ENCODE assay signal across 12 cellular contexts in the genomic region with DNA sequence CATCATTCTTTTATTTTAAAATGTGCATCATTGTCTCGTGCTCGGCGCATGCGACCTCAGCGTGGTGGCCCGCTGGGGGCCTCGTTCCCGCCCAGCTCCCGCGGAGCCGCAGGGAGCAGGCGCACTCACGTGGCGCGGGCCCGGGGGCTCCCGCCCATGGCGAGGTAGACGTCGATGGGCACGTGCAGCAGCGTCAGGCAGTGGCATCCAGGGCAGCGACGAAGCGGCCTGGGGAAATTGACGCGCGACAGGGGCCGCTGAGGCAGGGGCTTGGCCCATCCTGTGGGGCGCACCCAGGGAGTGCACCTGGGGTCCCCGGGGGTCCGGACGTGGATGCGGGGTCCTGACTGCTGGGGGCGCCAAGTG. TPM values are rescaled to one million over a fixed set of nuclear protein-coding genes. Genes with fewer than 3 reads are reported as not detected.
A peak's percentile ranks its signal among the peaks of the same experiment; 100 is the strongest.
DNase-seq lines count a peak whose midpoint lies in the region; ATAC-seq, FAIRE-seq and TF ChIP-seq lines count a peak whose summit lies in the region.
"Had no signal": no experiment of that assay in that cellular context is flagged by ENCODE, and none has a peak within 500 bp of the region (broad histone marks: within the 10 kb centered on the region; RNA-seq: fewer than 3 reads in every experiment).

No MANE protein-coding gene starts in this region.

- peaks cover 1 to 7% (median 5%) of the 10 kb centered on the region in 3 donors for H3K27me3 Mint-ChIP-seq in immature natural killer cell (ENCODE audit: low read depth in 3 of 3)

- intact Hi-C loops in Right ventricle myocardium inferior (cut with DNase I), result no loop called here
- intact Hi-C loops in upper lobe of right lung (cut with DNase I), result no loop called here

- H3K9me3 Mint-ChIP-seq in immature natural killer cell, result no peaks in the 10 kb centered on the region
- H3K9me3 Mint-ChIP-seq: T-helper 1 cell treated with Interleukin-12 subunit alpha and Interleukin-12 subunit beta and Interleukin-4 antibody, amounts not matched to agents 30 μg/mL and 1 μg/mL, for 36 hours had no signal

- H3K27me3 ChIP-seq in cardiac muscle cell (no peaks in the 10 kb centered on the region), H1 (replicated peaks in 1 of 4; ENCODE audit: control insufficient read depth in 3 of 4, extremely low read depth in 1 of 4, insufficient read depth in 3 of 4, low read length in 3 of 4) (peaks cover 3 to 24% (median 14%) of the 10 kb centered on the region in 4 experiments), osteoblast (ENCODE audit: insufficient read depth, low read length) (no peaks in the 10 kb centered on the region), upper lobe of right lung (no peaks in the 10 kb centered on the region)

- no peak overlapping the region for H2BK5ac ChIP-seq in H1 (ENCODE audit: low read depth, low read length)

- H3K27ac Mint-ChIP-seq in immature natural killer cell, result no peak overlapping the region

- H3K27ac ChIP-seq in cardiac muscle cell (no peak overlapping the region), H1 (ENCODE audit: low read depth, low read length) (no peak overlapping the region), osteoblast (ENCODE audit: low read depth, low read length) (no peak overlapping the region), upper lobe of right lung (no peak overlapping the region)

- no peak for TF ChIP-seq CTCF in cardiac muscle cell (IDR thresholded peaks at IDR 0.05; ENCODE audit: low read depth, low read length)
- TF ChIP-seq CTCF in H1 (IDR thresholded peaks at IDR 0.05; ENCODE audit: control extremely low read depth in 1 of 3, insufficient read depth in 1 of 3, low read depth in 1 of 3, low read length in 3 of 3), result no peak
- no peak for TF ChIP-seq CTCF in osteoblast (IDR thresholded peaks at IDR 0.05; ENCODE audit: extremely low read depth, low read depth, low read length)
- no peak for TF ChIP-seq CTCF in upper lobe of right lung (IDR thresholded peaks at IDR 0.05)

- no peak for FAIRE-seq in H1 (lab: Jason Lieb, UNC)
- FAIRE-seq: GM18507 had no signal

- H4K20me1 ChIP-seq in H1 (replicated peaks in 1 of 2; ENCODE audit: control insufficient read depth in 1 of 2, insufficient read depth in 2 of 2, low read length in 2 of 2), result peaks cover 0 to 5% of the 10 kb centered on the region in 2 experiments
- peaks cover 8% of the 10 kb centered on the region for H4K20me1 ChIP-seq in osteoblast (ENCODE audit: insufficient read depth, low read length)

- no peak for TF ChIP-seq RAD21 in H1 (IDR thresholded peaks at IDR 0.05 in 1 of 2, conservative IDR thresholded peaks at IDR 0.05 in 1 of 2; ENCODE audit: low read depth in 2 of 2, low read length in 2 of 2)

- H3K79me2 ChIP-seq in H1 (ENCODE audit: control insufficient read depth in 1 of 2, insufficient read depth in 2 of 2, low read length in 2 of 2), result no peaks in the 10 kb centered on the region
- no peaks in the 10 kb centered on the region for H3K79me2 ChIP-seq in osteoblast (ENCODE audit: insufficient read depth, low read length)

- H3K18ac ChIP-seq in H1 (ENCODE audit: extremely low read depth, low read length), result no peak overlapping the region; the same call in 1 of the 2 replicates

- WGBS in H1 (ENCODE audit: extremely low coverage in 1 of 2, insufficient coverage in 1 of 2, insufficient read length in 1 of 2, insufficient replicate concordance in 2 of 2, low coverage in 1 of 2, low lambda C conversion rate in 2 of 2, missing lambda C conversion rate in 1 of 2), 2 experiments, result 58% methylated on average over 26 of the region's 35 CpGs; no CpG with 5 or more reads in 1 of the 2 experiments

- no peak overlapping the region for H3K4ac ChIP-seq in H1 (replicated peaks; ENCODE audit: insufficient read length, low read depth, low read length)

- H3K36me3 ChIP-seq in cardiac muscle cell, result peaks cover 4% of the 10 kb centered on the region
- peaks cover 0 to 19% (median 6%) of the 10 kb centered on the region in 4 experiments; a peak in 4 of 8 replicates for H3K36me3 ChIP-seq in H1 (ENCODE audit: control insufficient read depth in 2 of 4, insufficient read depth in 4 of 4, low read length in 3 of 4)
- H3K36me3 ChIP-seq in osteoblast (ENCODE audit: insufficient read depth, low read length), result peaks cover 24% of the 10 kb centered on the region
- H3K36me3 ChIP-seq in upper lobe of right lung, result peaks cover 18% of the 10 kb centered on the region

- H2BK20ac ChIP-seq in H1 (ENCODE audit: low read length), result no peak overlapping the region

- no peak overlapping the region for H2AFZ ChIP-seq in H1 (ENCODE audit: low read length)
- H2AFZ ChIP-seq in osteoblast (ENCODE audit: low read length), result no peak overlapping the region

- no peak overlapping the region for H4K5ac ChIP-seq in H1 (ENCODE audit: insufficient read length, low read depth, low read length)

- H3K9me3 ChIP-seq in cardiac muscle cell (ENCODE audit: low read depth) (no peaks in the 10 kb centered on the region), H1 (ENCODE audit: insufficient read depth in 2 of 2, low read depth in 1 of 2, low read length in 1 of 2) (no peaks in the 10 kb centered on the region; a peak in 1 of 4 replicates), osteoblast (ENCODE audit: low read depth, low read length) (no peaks in the 10 kb centered on the region), upper lobe of right lung (no peaks in the 10 kb centered on the region)

- H4K91ac ChIP-seq in H1 (replicated peaks; ENCODE audit: insufficient read length, low read length), result no peak overlapping the region

- no peak overlapping the region for H2BK15ac ChIP-seq in H1 (ENCODE audit: low read length)

- ATAC-seq in Right ventricle myocardium inferior, result no peak
- ATAC-seq in upper lobe of right lung, result no peak
- no peak for ATAC-seq in GM19455 (IDR thresholded peaks at IDR 0.05; ENCODE audit: unreplicated experiment)

- peaks cover 7% of the 10 kb centered on the region for H3K4me1 ChIP-seq in cardiac muscle cell (ENCODE audit: low read depth)
- H3K4me1 ChIP-seq in H1 (replicated peaks in 1 of 4; ENCODE audit: control insufficient read depth in 3 of 4, insufficient read depth in 4 of 4, low read length in 3 of 4), result peaks cover 0 to 3% (median 1%) of the 10 kb centered on the region in 4 experiments; a peak in 4 of 7 replicates
- peaks cover 8% of the 10 kb centered on the region for H3K4me1 ChIP-seq in osteoblast (ENCODE audit: insufficient read depth, low read length)
- peaks cover 11% of the 10 kb centered on the region for H3K4me1 ChIP-seq in upper lobe of right lung

- no peak for TF ChIP-seq EP300 in H1 (IDR thresholded peaks at IDR 0.05; ENCODE audit: borderline replicate concordance in 1 of 2, low read depth in 2 of 2, low read length in 2 of 2)

- H3K4me3 ChIP-seq in cardiac muscle cell, result peak overlapping the region; percentile 25
- peak overlapping the region in 1 of 4 experiments; percentile 53; a peak in 2 of 8 replicates for H3K4me3 ChIP-seq in H1 (ENCODE audit: extremely low read depth in 1 of 4, insufficient read depth in 2 of 4, low read depth in 3 of 4, low read length in 4 of 4)
- H3K4me3 ChIP-seq in osteoblast (ENCODE audit: insufficient read depth, low read length), result peak overlapping the region; percentile 71
- peak overlapping the region; percentile 40 for H3K4me3 ChIP-seq in upper lobe of right lung

- no peaks in the 10 kb centered on the region for H3K79me1 ChIP-seq in H1 (ENCODE audit: low read depth, low read length)

- no peak overlapping the region for H2AK5ac ChIP-seq in H1 (ENCODE audit: low read depth, low read length)

- no peak overlapping the region for H3K9ac ChIP-seq in H1 (replicated peaks in 1 of 4; ENCODE audit: extremely low read depth in 1 of 4, low read depth in 3 of 4, low read length in 3 of 4)

- no peak overlapping the region for H3K4me3 Mint-ChIP-seq in immature natural killer cell

- no peak overlapping the region for H3K56ac ChIP-seq in H1 (replicated peaks; ENCODE audit: insufficient read length, low read depth, low read length)

- peak overlapping the region; percentile 62; the same call in 1 of the 2 replicates for H4K8ac ChIP-seq in H1 (ENCODE audit: extremely low read depth, insufficient read depth, low read length)

- no peak overlapping the region for H2BK120ac ChIP-seq in H1 (replicated peaks; ENCODE audit: low read depth, low read length)

- H3K36me3 Mint-ChIP-seq in immature natural killer cell, result peaks cover 8 to 26% (median 13%) of the 10 kb centered on the region in 3 donors

- H3K4me2 ChIP-seq in H1 (ENCODE audit: insufficient read depth in 1 of 2, low read depth in 2 of 2, low read length in 2 of 2) (peak overlapping the region; percentile 49 to 68; a peak in 3 of 4 replicates), osteoblast (ENCODE audit: insufficient read depth, low read length) (peak overlapping the region; percentile 80)

- peaks cover 9% of the 10 kb centered on the region; the same call in 1 of the 2 replicates for H3K23me2 ChIP-seq in H1 (ENCODE audit: low read depth, low read length)

- POLR2A ChIA-PET in H1 (lab: Charles Lee; ENCODE audit: partially characterized antibody), result interaction anchor here (1.7 to 6.8 kb wide), 6 partner anchors 11 to 30 kb away, joined by 3 to 68 read pairs (median 28); a partner anchor contains a TSS

- no peak overlapping the region for H2BK12ac ChIP-seq in H1 (ENCODE audit: low read depth, low read length)

- CTCF ChIA-PET in H1 (lab: Charles Lee; ENCODE audit: partially characterized antibody), result interaction anchor here (1.3 kb wide), 1 partner anchor 145 kb away, joined by 3 read pairs; no protein-coding TSS in a partner anchor

- H3K14ac ChIP-seq in H1 (ENCODE audit: insufficient read length), result no peak overlapping the region

- H3K23ac ChIP-seq in H1 (ENCODE audit: insufficient read length), result no peak overlapping the region

- no peak for DNase-seq in cardiac muscle cell (ENCODE audit: low read depth in 1 of 2, low spot score in 1 of 2)
- DNase-seq in Right ventricle myocardium inferior (ENCODE audit: missing footprints), result no peak
- no peak for DNase-seq in H1 (ENCODE audit: low read depth in 1 of 2, low spot score in 2 of 2)
- no peak for DNase-seq in osteoblast (ENCODE audit: insufficient read length, low spot score, missing footprints)
- DNase-seq in upper lobe of right lung, result no peak
- DNase-seq in NCI-H2171 treated with DMSO at 0.1 percent for 48 hours (lab: John Stamatoyannopoulos, UW), result no peak
- DNase-seq in immature natural killer cell, result no peak
- DNase-seq: KBM-7, kidney glomerular epithelial cell had no signal

- peaks cover 23 to 26% of the 10 kb centered on the region in 2 donors for H3K4me1 Mint-ChIP-seq in immature natural killer cell

- no peak for TF ChIP-seq POLR2A in H1 (IDR thresholded peaks at IDR 0.05; ENCODE audit: control extremely low read depth in 1 of 2, low read depth in 2 of 2, low read length in 2 of 2)

RNA-seq across cellular contexts. Expression of a gene that starts 1.0 kb away (rescaled TPM):
- total RNA-seq in cardiac muscle cell (8.6 and 12.0 TPM in 2 replicates), Right ventricle myocardium inferior (2.4 TPM), osteoblast (1.8 and 2.5 TPM in 2 replicates), upper lobe of right lung (9.3 TPM)
- polyA plus RNA-seq in cardiac muscle cell (8.7 and 12.3 TPM in 2 replicates), H1 (2011; rRNA removed) (4.2 and 7.5 TPM in 2 replicates), immature natural killer cell (under 1 TPM in 2 of 3 donors, not detected in 1; 0.09 to 0.17 TPM)
- total RNA-seq in H1 (2021; fragmentation: NEBNext Ultra II Directional; extraction: Animal tissue kit (Norgen Biotek cat#: 25700)), result 4.1 and 4.2 TPM in 2 replicates
- polyA plus RNA-seq in H1 (2011; cell fraction: cytosol; rRNA removed), result 6.3 TPM
- 19.5 TPM for polyA plus RNA-seq in H1 (2011; cell fraction: nucleus; rRNA removed)
- 3.5 to 5.0 TPM (median 4.1 TPM) in 4 replicates for polyA plus RNA-seq in H1 (2012, experiment 1 of 2)
- 4.7 TPM for polyA plus RNA-seq in H1 (2012, experiment 2 of 2)
- 3.7 TPM for polyA plus RNA-seq in H1 (2013, experiment 1 of 2)
- 2.8 TPM for polyA plus RNA-seq in H1 (2013, experiment 2 of 2)
- 1.7 and 2.6 TPM in 2 replicates for polyA minus RNA-seq in H1 (2011; rRNA and poly(A)+ RNA removed)
- polyA minus RNA-seq in H1 (2011; cell fraction: cytosol; rRNA and poly(A)+ RNA removed), result 1.0 TPM
- polyA minus RNA-seq in H1 (2011; cell fraction: nucleus; rRNA and poly(A)+ RNA removed), result 5.4 TPM

RNA-seq across cellular contexts. Expression of a gene that starts 1.0 kb away (rescaled TPM):
- total RNA-seq in cardiac muscle cell (2.3 and 8.0 TPM in 2 replicates), Right ventricle myocardium inferior (1.2 TPM), osteoblast (1.5 and 1.8 TPM in 2 replicates), upper lobe of right lung (2.5 TPM)
- polyA plus RNA-seq in cardiac muscle cell (4.5 and 4.7 TPM in 2 replicates), H1 (2011; rRNA removed) (1.2 and 1.9 TPM in 2 replicates), immature natural killer cell (1 to 10 TPM in 1 of 3 donors, not detected in 2; 2.7 TPM)
- 1.2 and 1.5 TPM in 2 replicates for total RNA-seq in H1 (2021; fragmentation: NEBNext Ultra II Directional; extraction: Animal tissue kit (Norgen Biotek cat#: 25700))
- polyA plus RNA-seq in H1 (2011; cell fraction: cytosol; rRNA removed), result 1.1 TPM
- polyA plus RNA-seq in H1 (2011; cell fraction: nucleus; rRNA removed), result 2.3 TPM
- 1.1 to 2.7 TPM (median 2.0 TPM) in 4 replicates for polyA plus RNA-seq in H1 (2012, experiment 1 of 2)
- 0.75 TPM for polyA plus RNA-seq in H1 (2012, experiment 2 of 2)
- 0.97 TPM for polyA plus RNA-seq in H1 (2013, experiment 1 of 2)
- polyA plus RNA-seq in H1 (2013, experiment 2 of 2), result 1.8 TPM
- polyA minus RNA-seq in H1 (2011; rRNA and poly(A)+ RNA removed), result 0.76 and 1.2 TPM in 2 replicates
- not detected for polyA minus RNA-seq in H1 (2011; cell fraction: cytosol; rRNA and poly(A)+ RNA removed)
- polyA minus RNA-seq in H1 (2011; cell fraction: nucleus; rRNA and poly(A)+ RNA removed), result 2.7 TPM

RNA-seq across cellular contexts. Expression of a gene that starts 25.3 kb away (rescaled TPM):
- total RNA-seq in cardiac muscle cell (263 and 317 TPM in 2 replicates), Right ventricle myocardium inferior (28.5 TPM), osteoblast (15.9 and 16.6 TPM in 2 replicates), upper lobe of right lung (44.5 TPM)
- polyA plus RNA-seq in cardiac muscle cell (435 and 587 TPM in 2 replicates), H1 (2011; rRNA removed) (558 and 618 TPM in 2 replicates), immature natural killer cell (10 to 100 TPM; 20.5 to 46.9 (median 27.7) TPM)
- 536 and 557 TPM in 2 replicates for total RNA-seq in H1 (2021; fragmentation: NEBNext Ultra II Directional; extraction: Animal tissue kit (Norgen Biotek cat#: 25700))
- 499 TPM for polyA plus RNA-seq in H1 (2011; cell fraction: cytosol; rRNA removed)
- 234 TPM for polyA plus RNA-seq in H1 (2011; cell fraction: nucleus; rRNA removed)
- polyA plus RNA-seq in H1 (2012, experiment 1 of 2), result 381 to 528 TPM (median 488 TPM) in 4 replicates
- 579 TPM for polyA plus RNA-seq in H1 (2012, experiment 2 of 2)
- polyA plus RNA-seq in H1 (2013, experiment 1 of 2), result 490 TPM
- polyA plus RNA-seq in H1 (2013, experiment 2 of 2), result 500 TPM
- 278 and 338 TPM in 2 replicates for polyA minus RNA-seq in H1 (2011; rRNA and poly(A)+ RNA removed)
- 161 TPM for polyA minus RNA-seq in H1 (2011; cell fraction: cytosol; rRNA and poly(A)+ RNA removed)
- polyA minus RNA-seq in H1 (2011; cell fraction: nucleus; rRNA and poly(A)+ RNA removed), result 161 TPM

RNA-seq across cellular contexts. Expression of a gene that starts 33.0 kb away (rescaled TPM):
- total RNA-seq in cardiac muscle cell (78.7 and 79.5 TPM in 2 replicates), Right ventricle myocardium inferior (41.8 TPM), osteoblast (68.0 and 69.0 TPM in 2 replicates), upper lobe of right lung (67.6 TPM)
- polyA plus RNA-seq in cardiac muscle cell (56.2 and 56.7 TPM in 2 replicates), H1 (2011; rRNA removed) (23.3 and 24.8 TPM in 2 replicates), immature natural killer cell (10 to 100 TPM; 33.9 to 50.3 (median 37.4) TPM)
- 40.7 and 42.9 TPM in 2 replicates for total RNA-seq in H1 (2021; fragmentation: NEBNext Ultra II Directional; extraction: Animal tissue kit (Norgen Biotek cat#: 25700))
- polyA plus RNA-seq in H1 (2011; cell fraction: cytosol; rRNA removed), result 33.0 TPM
- polyA plus RNA-seq in H1 (2011; cell fraction: nucleus; rRNA removed), result 50.6 TPM
- 31.2 to 34.6 TPM (median 32.6 TPM) in 4 replicates for polyA plus RNA-seq in H1 (2012, experiment 1 of 2)
- 27.9 TPM for polyA plus RNA-seq in H1 (2012, experiment 2 of 2)
- 29.6 TPM for polyA plus RNA-seq in H1 (2013, experiment 1 of 2)
- 27.2 TPM for polyA plus RNA-seq in H1 (2013, experiment 2 of 2)
- polyA minus RNA-seq in H1 (2011; rRNA and poly(A)+ RNA removed), result 33.0 and 33.3 TPM in 2 replicates
- 19.5 TPM for polyA minus RNA-seq in H1 (2011; cell fraction: cytosol; rRNA and poly(A)+ RNA removed)
- 33.1 TPM for polyA minus RNA-seq in H1 (2011; cell fraction: nucleus; rRNA and poly(A)+ RNA removed)
